8 cellular contexts compared by ENCODE assay signal in genomic region chr15:96334705-96335428, GRCh38. TPM values are rescaled to one million over a fixed set of nuclear protein-coding genes. Genes with fewer than 3 reads are reported as not detected.
DNase-seq lines count a peak whose midpoint lies in the region; ATAC-seq, FAIRE-seq and TF ChIP-seq lines count a peak whose summit lies in the region.

No MANE protein-coding gene starts in this region.

- peaks cover 4% of the 10 kb centered on the region; the same call in 1 of the 2 replicates for H3K23me2 ChIP-seq in H1 (ENCODE audit: low read depth, low read length)

- no peak overlapping the region for H2BK120ac ChIP-seq in H1 (replicated peaks; ENCODE audit: low read depth, low read length)

- TF ChIP-seq CTCF in natural killer cell (IDR thresholded peaks at IDR 0.05): no peak
- no peak for TF ChIP-seq CTCF in H1 (IDR thresholded peaks at IDR 0.05; ENCODE audit: control extremely low read depth in 1 of 3, insufficient read depth in 1 of 3, low read depth in 1 of 3, low read length in 3 of 3)
- TF ChIP-seq CTCF in nephron progenitor cell (IDR thresholded peaks at IDR 0.05): no peak

- no peak overlapping the region for H2AK5ac ChIP-seq in H1 (ENCODE audit: low read depth, low read length)

- H3K27me3 Mint-ChIP-seq in natural killer cell (ENCODE audit: low read depth in 2 of 2) (peaks cover 58 to 61% of the 10 kb centered on the region in 2 donors), nephron progenitor cell (ENCODE audit: low read depth, poor library complexity) (peaks cover 31% of the 10 kb centered on the region)
- peaks cover 36 to 64% of the 10 kb centered on the region in 2 donors for H3K27me3 Mint-ChIP-seq in natural killer cell treated with Interleukin-12 subunit alpha and Interleukin-12 subunit beta and Interleukin-15 and Interleukin-18, amount 100 ng/mL, for 72 hours

- no peak for TF ChIP-seq EP300 in H1 (IDR thresholded peaks at IDR 0.05; ENCODE audit: borderline replicate concordance in 1 of 2, low read depth in 2 of 2, low read length in 2 of 2)

- POLR2A ChIA-PET in H1 (lab: Charles Lee; ENCODE audit: partially characterized antibody): no interaction called here

- no peaks in the 10 kb centered on the region for H3K79me1 ChIP-seq in H1 (ENCODE audit: low read depth, low read length)

- H3K9me3 ChIP-seq in H1 (ENCODE audit: insufficient read depth in 2 of 2, low read depth in 1 of 2, low read length in 1 of 2): no peaks in the 10 kb centered on the region; a peak in 1 of 4 replicates
- H3K9me3 ChIP-seq in effector memory CD4-positive, alpha-beta T cell (ENCODE audit: control insufficient read depth, low read length): no peaks in the 10 kb centered on the region

- H2BK20ac ChIP-seq in H1 (ENCODE audit: low read length): 0 out of 2 replicates have a peak overlapping the region, but pooled peaks have one; percentile 55

- peaks cover 0 to 3% (median 0%) of the 10 kb centered on the region in 4 experiments; a peak in 1 of 8 replicates for H3K36me3 ChIP-seq in H1 (ENCODE audit: control insufficient read depth in 2 of 4, insufficient read depth in 4 of 4, low read length in 3 of 4)
- no peaks in the 10 kb centered on the region for H3K36me3 ChIP-seq in effector memory CD4-positive, alpha-beta T cell (ENCODE audit: control insufficient read depth, insufficient read depth, low read length)

- H3K4me3 Mint-ChIP-seq in natural killer cell (peak overlapping the region; percentile 58), nephron progenitor cell (peak overlapping the region; percentile 97)
- no peak overlapping the region for H3K4me3 Mint-ChIP-seq in natural killer cell treated with Interleukin-12 subunit alpha and Interleukin-12 subunit beta and Interleukin-15 and Interleukin-18, amount 100 ng/mL, for 72 hours

- no peak overlapping the region for H3K4me3 ChIP-seq in H1 (ENCODE audit: extremely low read depth in 1 of 4, insufficient read depth in 2 of 4, low read depth in 3 of 4, low read length in 4 of 4)
- H3K4me3 ChIP-seq in effector memory CD4-positive, alpha-beta T cell (ENCODE audit: insufficient read depth, low read depth, low read length, poor library complexity, severe bottlenecking): no peak overlapping the region

- no peak overlapping the region; the same call in 1 of the 2 replicates for H2BK15ac ChIP-seq in H1 (ENCODE audit: low read length)

- H3K79me2 ChIP-seq in H1 (ENCODE audit: control insufficient read depth in 1 of 2, insufficient read depth in 2 of 2, low read length in 2 of 2): no peaks in the 10 kb centered on the region

- ATAC-seq in natural killer cell (no peak), GM21529 (IDR thresholded peaks at IDR 0.05; ENCODE audit: unreplicated experiment) (no peak)
- no peak for ATAC-seq in natural killer cell treated with Interleukin-12 subunit alpha and Interleukin-12 subunit beta and Interleukin-15 and Interleukin-18, amount 100 ng/mL, for 72 hours

- no peak overlapping the region for H3K27ac ChIP-seq in H1 (ENCODE audit: low read depth, low read length)
- no peak overlapping the region for H3K27ac ChIP-seq in effector memory CD4-positive, alpha-beta T cell (ENCODE audit: insufficient read depth, low read length, poor library complexity, severe bottlenecking)

- no peak overlapping the region for H3K9ac ChIP-seq in H1 (replicated peaks in 1 of 4; ENCODE audit: extremely low read depth in 1 of 4, low read depth in 3 of 4, low read length in 3 of 4)

- CTCF ChIA-PET in H1 (lab: Charles Lee; ENCODE audit: partially characterized antibody): interaction anchor here (0.5 to 2.8 kb wide), 12 partner anchors 8 to 1664 kb away, joined by 3 to 24 read pairs (median 4); no protein-coding TSS in a partner anchor

- no peak overlapping the region for H4K8ac ChIP-seq in H1 (ENCODE audit: extremely low read depth, insufficient read depth, low read length)

- no peak for DNase-seq in natural killer cell
- no peak for DNase-seq in natural killer cell treated with Interleukin-12 subunit alpha and Interleukin-12 subunit beta and Interleukin-15 and Interleukin-18, amount 100 ng/mL, for 72 hours (ENCODE audit: low spot score)
- DNase-seq in H1 (ENCODE audit: low read depth in 1 of 2, low spot score in 2 of 2): no peak
- no peak for DNase-seq in nephron progenitor cell
- DNase-seq in effector memory CD4-positive, alpha-beta T cell: no peak
- no peak for DNase-seq in NCI-H1092 (lab: John Stamatoyannopoulos, UW)
- DNase-seq in mucosa of gallbladder (ENCODE audit: low spot score): no peak

- H3K4ac ChIP-seq in H1 (replicated peaks; ENCODE audit: insufficient read length, low read depth, low read length): no peak overlapping the region

- 0 out of 2 replicates have a peak overlapping the region, but pooled peaks have one; percentile 15 for H3K18ac ChIP-seq in H1 (ENCODE audit: extremely low read depth, low read length)

- no peak for FAIRE-seq in H1 (lab: Jason Lieb, UNC)

- peak overlapping the region; percentile 3 to 77; a peak in 1 of 4 replicates for H3K4me2 ChIP-seq in H1 (ENCODE audit: insufficient read depth in 1 of 2, low read depth in 2 of 2, low read length in 2 of 2)

- 0 out of 2 replicates have a peak overlapping the region, but pooled peaks have one; percentile 82 for H2BK12ac ChIP-seq in H1 (ENCODE audit: low read depth, low read length)

- peaks cover 21 to 33% (median 27%) of the 10 kb centered on the region in 4 experiments for H3K4me1 ChIP-seq in H1 (replicated peaks in 1 of 4; ENCODE audit: control insufficient read depth in 3 of 4, insufficient read depth in 4 of 4, low read length in 3 of 4)
- H3K4me1 ChIP-seq in effector memory CD4-positive, alpha-beta T cell (ENCODE audit: control insufficient read depth, insufficient read depth, low read length, poor library complexity, severe bottlenecking): peaks cover 4% of the 10 kb centered on the region

- WGBS in H1 (ENCODE audit: extremely low coverage in 1 of 2, insufficient coverage in 1 of 2, insufficient read length in 1 of 2, insufficient replicate concordance in 2 of 2, low coverage in 1 of 2, low lambda C conversion rate in 2 of 2, missing lambda C conversion rate in 1 of 2), 2 experiments: 5% methylated on average over 5 of the region's 5 CpGs; no CpG with 5 or more reads in 1 of the 2 experiments

- no peak overlapping the region for H4K5ac ChIP-seq in H1 (ENCODE audit: insufficient read length, low read depth, low read length)

- peaks cover 63 to 95% (median 85%) of the 10 kb centered on the region in 4 experiments for H3K27me3 ChIP-seq in H1 (replicated peaks in 1 of 4; ENCODE audit: control insufficient read depth in 3 of 4, extremely low read depth in 1 of 4, insufficient read depth in 3 of 4, low read length in 3 of 4)
- peaks cover 40% of the 10 kb centered on the region for H3K27me3 ChIP-seq in effector memory CD4-positive, alpha-beta T cell (replicated peaks; ENCODE audit: control insufficient read depth, insufficient read depth, low read length, poor library complexity, severe bottlenecking)

- H3K4me1 Mint-ChIP-seq in natural killer cell (peaks cover 15 to 23% of the 10 kb centered on the region in 2 donors), nephron progenitor cell (peaks cover 44% of the 10 kb centered on the region)
- peaks cover 6 to 20% of the 10 kb centered on the region in 2 donors for H3K4me1 Mint-ChIP-seq in natural killer cell treated with Interleukin-12 subunit alpha and Interleukin-12 subunit beta and Interleukin-15 and Interleukin-18, amount 100 ng/mL, for 72 hours (ENCODE audit: low read depth in 2 of 2)

- no peak overlapping the region for H2AFZ ChIP-seq in H1 (ENCODE audit: low read length)

- intact Hi-C loops in natural killer cell (cut with micrococcal nuclease): no loop called here

- no peak overlapping the region for H2BK5ac ChIP-seq in H1 (ENCODE audit: low read depth, low read length)

- TF ChIP-seq POLR2A in H1 (IDR thresholded peaks at IDR 0.05; ENCODE audit: control extremely low read depth in 1 of 2, low read depth in 2 of 2, low read length in 2 of 2): no peak

- H3K9me3 Mint-ChIP-seq in natural killer cell (peaks cover 0 to 5% of the 10 kb centered on the region in 2 donors), nephron progenitor cell (no peaks in the 10 kb centered on the region)
- no peaks in the 10 kb centered on the region for H3K9me3 Mint-ChIP-seq in natural killer cell treated with Interleukin-12 subunit alpha and Interleukin-12 subunit beta and Interleukin-15 and Interleukin-18, amount 100 ng/mL, for 72 hours

- H3K56ac ChIP-seq in H1 (replicated peaks; ENCODE audit: insufficient read length, low read depth, low read length): no peak overlapping the region

- H3K14ac ChIP-seq in H1 (ENCODE audit: insufficient read length): no peak overlapping the region

- H4K20me1 ChIP-seq in H1 (replicated peaks in 1 of 2; ENCODE audit: control insufficient read depth in 1 of 2, insufficient read depth in 2 of 2, low read length in 2 of 2): peaks cover 0 to 19% of the 10 kb centered on the region in 2 experiments

- H3K36me3 Mint-ChIP-seq in natural killer cell: peaks cover 8% of the 10 kb centered on the region
- peaks cover 17% of the 10 kb centered on the region for H3K36me3 Mint-ChIP-seq in natural killer cell treated with Interleukin-12 subunit alpha and Interleukin-12 subunit beta and Interleukin-15 and Interleukin-18, amount 100 ng/mL, for 72 hours
- H3K36me3 Mint-ChIP-seq in nephron progenitor cell (ENCODE audit: low read depth): peaks cover 83% of the 10 kb centered on the region

- H3K27ac Mint-ChIP-seq in natural killer cell (no peak overlapping the region), nephron progenitor cell (peak overlapping the region; percentile 94)
- H3K27ac Mint-ChIP-seq in natural killer cell treated with Interleukin-12 subunit alpha and Interleukin-12 subunit beta and Interleukin-15 and Interleukin-18, amount 100 ng/mL, for 72 hours: no peak overlapping the region

- no peak for TF ChIP-seq RAD21 in H1 (IDR thresholded peaks at IDR 0.05 in 1 of 2, conservative IDR thresholded peaks at IDR 0.05 in 1 of 2; ENCODE audit: low read depth in 2 of 2, low read length in 2 of 2)

- H4K91ac ChIP-seq in H1 (replicated peaks; ENCODE audit: insufficient read length, low read length): no peak overlapping the region

- no peak overlapping the region for H3K23ac ChIP-seq in H1 (ENCODE audit: insufficient read length)

TF ChIP-seq in H1, 55 proteins besides CTCF, POLR2A, EP300 and RAD21 (continues in another document):
- no peak for TF ChIP-seq TCF12 (IDR thresholded peaks at IDR 0.05; ENCODE audit: low read depth, low read length)

RNA-seq across cellular contexts. Expression of gene NR2F2, which starts 4.4 kb away (rescaled TPM):
- total RNA-seq in natural killer cell (not detected), mucosa of gallbladder (288 TPM)
- total RNA-seq in natural killer cell treated with Interleukin-12 subunit alpha and Interleukin-12 subunit beta and Interleukin-15 and Interleukin-18, amount 100 ng/mL, for 72 hours: not detected
- not detected in 2 replicates for total RNA-seq in H1 (2021; fragmentation: NEBNext Ultra II Directional; extraction: Animal tissue kit (Norgen Biotek cat#: 25700))
- 0.03 and 0.14 TPM in 2 replicates for polyA plus RNA-seq in H1 (2011; rRNA removed)
- polyA plus RNA-seq in H1 (2011; cell fraction: cytosol; rRNA removed): 0.05 TPM
- polyA plus RNA-seq in H1 (2011; cell fraction: nucleus; rRNA removed): 0.07 TPM
- 0.21 to 0.88 TPM (median 0.46 TPM) in 4 replicates for polyA plus RNA-seq in H1 (2012, experiment 1 of 2)
- 0.10 TPM for polyA plus RNA-seq in H1 (2012, experiment 2 of 2)
- polyA plus RNA-seq in H1 (2013, experiment 1 of 2): 0.04 TPM
- polyA plus RNA-seq in H1 (2013, experiment 2 of 2): 0.04 TPM
- polyA minus RNA-seq in H1 (2011; rRNA and poly(A)+ RNA removed): 0.03 TPM in 1 of 2 replicates, not detected in the other
- polyA minus RNA-seq in H1 (2011; cell fraction: cytosol; rRNA and poly(A)+ RNA removed): 0.29 TPM
- polyA minus RNA-seq in H1 (2011; cell fraction: nucleus; rRNA and poly(A)+ RNA removed): not detected

Comparison
In these comparisons a context has a peak if more than half of its experiments do, and no peak if none do; other contexts are left out.
1. RNA of gene NR2F2, which starts 4.4 kb away (total RNA-seq): 288 TPM in mucosa of gallbladder (single experiment); not detected in H1, not detected in natural killer cell and not detected in natural killer cell treated with Interleukin-12 subunit alpha and Interleukin-12 subunit beta and Interleukin-15 and Interleukin-18, amount 100 ng/mL, for 72 hours; every median in the first group is over 100 times any median in the second.